24 cellular contexts compared by ENCODE assay signal in the genomic region with DNA sequence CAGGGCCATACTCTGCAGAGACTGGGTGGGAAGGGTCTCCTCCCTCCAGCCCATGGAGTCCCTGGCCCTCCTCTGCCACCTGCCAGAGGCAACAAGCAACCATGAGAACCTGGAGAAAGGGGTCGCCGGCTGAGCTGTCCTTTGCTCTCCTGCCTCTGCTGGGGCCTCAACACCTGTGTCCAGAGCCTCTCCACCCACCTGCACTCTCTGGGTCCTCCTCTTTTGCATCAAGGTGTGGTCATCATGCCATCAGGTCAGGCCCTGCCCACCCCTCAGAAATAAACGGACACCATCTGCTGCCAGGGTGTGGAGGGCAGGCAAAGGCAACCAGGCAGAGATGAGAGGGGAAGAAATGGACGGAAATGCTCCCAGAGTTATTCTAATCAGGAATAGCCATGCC.
"Had no signal": no experiment of that assay in that cellular context is flagged by ENCODE, and none has a peak within 500 bp of the region (broad histone marks: within the 10 kb centered on the region; RNA-seq: fewer than 3 reads in every experiment).

No MANE protein-coding gene starts in this region.

- H3K4me1 Mint-ChIP-seq: naive thymus-derived CD8-positive, alpha-beta T cell; stimulated activated memory B cell treated with anti-CD40 and anti-IgM and Interleukin-4, amounts not matched to agents 10 μg/mL and 1 μg/mL and 100 μg/mL, for 72 hours; stimulated activated naive CD8-positive, alpha-beta T cell treated with anti-CD3 and anti-CD28 coated beads, Interleukin-15, amount 100 ng/mL, for 72 hours had no signal

- ATAC-seq: left cardiac atrium; naive thymus-derived CD8-positive, alpha-beta T cell; right cardiac atrium; sciatic nerve; stimulated activated memory B cell treated with anti-CD40 and anti-IgM and Interleukin-4, amounts not matched to agents 10 μg/mL and 1 μg/mL and 100 μg/mL, for 72 hours had no signal

- H3K9me3 ChIP-seq: left lung, lower lobe of right lung, neutrophil, ovary, tibial nerve had no signal

- H3K4me1 ChIP-seq: tibial nerve had no signal

- H3K27ac ChIP-seq: left lung, lower lobe of right lung, neutrophil, ovary, skin epidermis, tibial nerve had no signal

- H3K27me3 ChIP-seq: left lung, neutrophil, ovary, tibial nerve had no signal

- H3K27me3 Mint-ChIP-seq: progenitor cell of endocrine pancreas; stimulated activated naive CD8-positive, alpha-beta T cell treated with anti-CD3 and anti-CD28 coated beads, Interleukin-15, amount 100 ng/mL, for 72 hours; type B pancreatic cell had no signal

- H3K9me3 Mint-ChIP-seq: naive thymus-derived CD8-positive, alpha-beta T cell; neural crest cell; stimulated activated memory B cell treated with anti-CD40 and anti-IgM and Interleukin-4, amounts not matched to agents 10 μg/mL and 1 μg/mL and 100 μg/mL, for 72 hours; stimulated activated naive CD8-positive, alpha-beta T cell treated with anti-CD3 and anti-CD28 coated beads, Interleukin-15, amount 100 ng/mL, for 72 hours had no signal

- H3K27ac Mint-ChIP-seq: progenitor cell of endocrine pancreas; stimulated activated memory B cell treated with anti-CD40 and anti-IgM and Interleukin-4, amounts not matched to agents 10 μg/mL and 1 μg/mL and 100 μg/mL, for 72 hours; type B pancreatic cell had no signal

- DNase-seq: hippocampal formation; kidney glomerular epithelial cell; left cardiac atrium; left lung; lower lobe of right lung; mammary epithelial cell; mesenchymal stem cell; naive thymus-derived CD8-positive, alpha-beta T cell; occipital lobe; ovary; right cardiac atrium; stimulated activated CD4-positive, alpha-beta T cell treated with anti-CD3 and anti-CD28 coated beads, Interleukin-4, amount 100 ng/mL, for 24 hours; stimulated activated naive CD4-positive, alpha-beta T cell treated with Interleukin-2 at 50 U/mL for 16 hours; stimulated activated naive CD8-positive, alpha-beta T cell treated with anti-CD3 and anti-CD28 coated beads, Interleukin-15, amount 100 ng/mL, for 72 hours; substantia nigra had no signal

- H3K36me3 ChIP-seq: left lung, lower lobe of right lung, neutrophil, ovary, tibial nerve had no signal

- H3K36me3 Mint-ChIP-seq: naive thymus-derived CD8-positive, alpha-beta T cell; stimulated activated memory B cell treated with anti-CD40 and anti-IgM and Interleukin-4, amounts not matched to agents 10 μg/mL and 1 μg/mL and 100 μg/mL, for 72 hours; type B pancreatic cell had no signal

- H3K4me3 Mint-ChIP-seq: naive thymus-derived CD8-positive, alpha-beta T cell; nephron; neural crest cell; stimulated activated memory B cell treated with anti-CD40 and anti-IgM and Interleukin-4, amounts not matched to agents 10 μg/mL and 1 μg/mL and 100 μg/mL, for 72 hours; stimulated activated naive CD8-positive, alpha-beta T cell treated with anti-CD3 and anti-CD28 coated beads, Interleukin-15, amount 100 ng/mL, for 72 hours; type B pancreatic cell had no signal

- H3K4me3 ChIP-seq: left lung, lower lobe of right lung, ovary, skin epidermis, tibial nerve had no signal
